Comparison of ENCODE assay signal across 20 cellular contexts in the genomic region with DNA sequence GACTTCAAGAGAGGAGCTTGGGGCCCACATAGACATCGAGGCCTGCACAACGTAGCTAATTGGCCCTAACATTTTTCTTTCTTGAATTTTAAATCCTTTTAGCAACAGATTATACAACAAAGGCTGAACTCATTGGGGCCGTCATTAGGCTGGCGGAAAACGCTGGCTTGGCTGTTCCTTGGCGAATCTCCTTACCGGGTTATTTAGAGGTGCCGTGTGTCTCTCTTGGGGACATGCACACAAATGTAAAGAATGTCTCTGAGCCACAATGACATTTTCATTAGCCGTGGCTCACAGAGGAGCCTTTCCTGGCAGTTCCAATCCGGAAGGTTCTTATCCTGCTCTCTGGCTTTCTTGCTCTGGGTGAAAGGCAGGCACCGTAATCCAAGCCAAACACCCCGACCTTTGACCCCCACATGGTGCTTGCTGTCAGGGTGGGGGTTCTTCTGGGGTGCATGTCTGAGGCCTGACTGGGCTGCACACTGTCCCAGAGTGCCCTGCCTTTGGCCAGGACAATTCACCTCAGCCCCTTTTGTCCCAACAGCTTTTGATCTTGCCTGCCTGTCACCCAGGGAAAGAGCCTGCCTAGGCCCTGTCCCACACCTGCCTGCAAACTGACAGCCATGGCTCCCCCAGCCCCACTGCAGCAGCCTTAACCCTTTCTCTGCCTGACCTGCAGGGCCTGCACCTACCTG. TPM values are rescaled to one million over a fixed set of nuclear protein-coding genes. Genes with fewer than 3 reads are reported as not detected.
A peak's percentile ranks its signal among the peaks of the same experiment; 100 is the strongest.
DNase-seq lines count a peak whose midpoint lies in the region; ATAC-seq, FAIRE-seq and TF ChIP-seq lines count a peak whose summit lies in the region.
"Had no signal": no experiment of that assay in that cellular context is flagged by ENCODE, and none has a peak within 500 bp of the region (broad histone marks: within the 10 kb centered on the region; RNA-seq: fewer than 3 reads in every experiment).

No MANE protein-coding gene starts in this region.

- peaks cover 17% of the 10 kb centered on the region for H3K4me1 ChIP-seq in HepG2 (ENCODE audit: insufficient read depth, low read length)
- no peaks in the 10 kb centered on the region for H3K4me1 ChIP-seq in effector memory CD4-positive, alpha-beta T cell (ENCODE audit: control insufficient read depth, insufficient read depth, low read length, poor library complexity, severe bottlenecking)

- CTCF ChIA-PET in HepG2 (lab: Yijun Ruan, JAX; ENCODE audit: low intra/inter-chr PET ratio, low total read pairs) = no interaction called here

- H3K79me2 ChIP-seq in HepG2 (ENCODE audit: insufficient read depth, low read length) = no peaks in the 10 kb centered on the region

- ATAC-seq in HepG2 (peak; percentile 53), HG02973 (IDR thresholded peaks at IDR 0.05; ENCODE audit: unreplicated experiment) (no peak), HG03280 (IDR thresholded peaks at IDR 0.05; ENCODE audit: unreplicated experiment) (no peak)

- TF ChIP-seq RAD21 in HepG2 (CRISPR knock-in tag; IDR thresholded peaks at IDR 0.05) = no peak

- in situ Hi-C loops in HepG2 (cut with HindIII; ENCODE audit: extremely low pct_ligation_motif_present, low pct_unique_long_range_greater_than_20kb) = no loop called here

- H3K27me3 ChIP-seq in H7 (ENCODE audit: control insufficient read depth, insufficient read depth, low read length) (0 out of 2 replicates have a peak, but pooled peaks cover 1% of the 10 kb centered on the region), HepG2 (ENCODE audit: control insufficient read depth in 1 of 2, insufficient read depth in 2 of 2, low read length in 2 of 2) (peaks cover 3 to 20% of the 10 kb centered on the region in 2 experiments; a peak in 3 of 5 replicates)
- peaks cover 3% of the 10 kb centered on the region for H3K27me3 ChIP-seq in effector memory CD4-positive, alpha-beta T cell (replicated peaks; ENCODE audit: control insufficient read depth, insufficient read depth, low read length, poor library complexity, severe bottlenecking)

- H3K9ac ChIP-seq in HepG2 (ENCODE audit: insufficient read depth, low read depth, low read length) = no peak overlapping the region
- H3K9ac ChIP-seq: SK-N-SH had no signal

- intact Hi-C loops in HepG2 (cut with micrococcal nuclease; ENCODE audit: unreplicated experiment) = no loop called here

- H3K27ac ChIP-seq in HepG2 (ENCODE audit: extremely low read length, insufficient read depth, low read length) = no peak overlapping the region
- H3K27ac ChIP-seq in effector memory CD4-positive, alpha-beta T cell (ENCODE audit: insufficient read depth, low read length, poor library complexity, severe bottlenecking) = no peak overlapping the region

- H3K4me3 ChIP-seq in H7 (ENCODE audit: insufficient read depth, low read depth, low read length) (no peak overlapping the region), HepG2 (replicated peaks in 1 of 3; ENCODE audit: insufficient read depth in 1 of 3, low read depth in 2 of 3, low read length in 3 of 3) (no peak overlapping the region; a peak in 1 of 6 replicates), retinal pigment epithelial cell (ENCODE audit: low read length) (no peak overlapping the region)
- H3K4me3 ChIP-seq in effector memory CD4-positive, alpha-beta T cell (ENCODE audit: insufficient read depth, low read depth, low read length, poor library complexity, severe bottlenecking) = no peak overlapping the region

- no peaks in the 10 kb centered on the region for H3K36me3 ChIP-seq in H7 (replicated peaks; ENCODE audit: control insufficient read depth, insufficient read depth, low read length)
- H3K36me3 ChIP-seq in HepG2 (replicated peaks in 1 of 2; ENCODE audit: control insufficient read depth in 1 of 2, insufficient read depth in 2 of 2, low read length in 2 of 2) = no peaks in the 10 kb centered on the region
- no peaks in the 10 kb centered on the region for H3K36me3 ChIP-seq in effector memory CD4-positive, alpha-beta T cell (ENCODE audit: control insufficient read depth, insufficient read depth, low read length)

- H2AFZ ChIP-seq in HepG2 (ENCODE audit: low read length) = no peak overlapping the region

- peak overlapping the region; percentile 46 for H3K4me2 ChIP-seq in HepG2 (ENCODE audit: low read depth, low read length)
- H3K4me2 ChIP-seq: SK-N-SH had no signal

- no peak for TF ChIP-seq POLR2A in HepG2 (IDR thresholded peaks at IDR 0.05; ENCODE audit: insufficient read depth in 1 of 2, low read depth in 2 of 2, low read length in 2 of 2)

- POLR2A ChIA-PET in HepG2 (lab: Yijun Ruan, JAX) = no interaction called here

- 39% methylated on average over 12 of the region's 12 CpGs for WGBS in HepG2 (ENCODE audit: low lambda C conversion rate)

- no peaks in the 10 kb centered on the region for H4K20me1 ChIP-seq in HepG2 (ENCODE audit: insufficient read depth, low read length)

- TF ChIP-seq EP300 in HepG2 (IDR thresholded peaks at IDR 0.05; ENCODE audit: low read depth in 2 of 2, low read length in 2 of 2) (no peak), HepG2 (CRISPR knock-in tag; IDR thresholded peaks at IDR 0.05; ENCODE audit: borderline replicate concordance) (no peak)

- no TSS peak for BruUV-seq in HepG2 (replicated peaks; lab: Mats Ljungman, UMichigan)

- no peaks in the 10 kb centered on the region for H3K9me3 ChIP-seq in HepG2 (ENCODE audit: low read length)
- no peaks in the 10 kb centered on the region for H3K9me3 ChIP-seq in effector memory CD4-positive, alpha-beta T cell (ENCODE audit: control insufficient read depth, low read length)
- H3K9me3 ChIP-seq: SK-N-SH had no signal

- no peak for TF ChIP-seq CTCF in HepG2 (CRISPR knock-in tag; IDR thresholded peaks at IDR 0.05)
- TF ChIP-seq CTCF in retinal pigment epithelial cell (conservative IDR thresholded peaks at IDR 0.05; ENCODE audit: low read depth, low read length) = no peak
- TF ChIP-seq CTCF in D721Med (IDR thresholded peaks at IDR 0.05; ENCODE audit: insufficient read depth, missing control alignments) = no peak

- FAIRE-seq in HepG2 (lab: Jason Lieb, UNC) = no peak
- FAIRE-seq in D721Med (lab: Jason Lieb, UNC) = no peak
- FAIRE-seq: GM18507 had no signal

- peak; percentile 61 for DNase-seq in H7
- peak; percentile 96 for DNase-seq in SW480 (ENCODE audit: low spot score)
- no peak for DNase-seq in HepG2 (ENCODE audit: low spot score)
- peak; percentile 31 for DNase-seq in retinal pigment epithelial cell (ENCODE audit: low read depth)
- DNase-seq in D721Med (ENCODE audit: insufficient read length, low spot score) = no peak
- no peak for DNase-seq in effector memory CD4-positive, alpha-beta T cell
- DNase-seq: DMS 273 treated with DMSO at 0.1 percent for 48 hours, Karpas-422, MM.1S, NCI-H1105, NCI-H187, NCI-H446 treated with DMSO at 0.1 percent for 48 hours, NCI-H748 treated with DMSO at 0.1 percent for 48 hours, SK-N-SH had no signal

RNA-seq across cellular contexts. Expression of gene FGF3, which starts 9.2 kb away (rescaled TPM):
- 0.15 TPM in 1 of 2 replicates, not detected in the other for total RNA-seq in H7 (2014; rRNA removed; shearing (Covaris generic))
- total RNA-seq in HepG2 (2016; rRNA removed; fragmentation: Illumina TruSeq; extraction: Trizol) = not detected in 2 replicates
- not detected in 2 replicates for total RNA-seq in HepG2 (2016; cell fraction: cytosol; rRNA removed; fragmentation: Illumina TruSeq; extraction: Trizol; ENCODE audit: low read depth)
- not detected in 2 replicates for total RNA-seq in HepG2 (2016; cell fraction: insoluble cytoplasmic fraction; rRNA removed; fragmentation: Illumina TruSeq; extraction: Trizol)
- total RNA-seq in HepG2 (2016; cell fraction: membrane; rRNA removed; fragmentation: Illumina TruSeq; extraction: Trizol) = not detected in 2 replicates
- not detected in 2 replicates for total RNA-seq in HepG2 (2016; cell fraction: nucleus; rRNA removed; fragmentation: Illumina TruSeq; extraction: Trizol)
- not detected in 2 replicates for polyA plus RNA-seq in HepG2 (2011; rRNA removed)
- not detected in 2 replicates for polyA plus RNA-seq in HepG2 (2011; cell fraction: cytosol; rRNA removed)
- polyA plus RNA-seq in HepG2 (2011; cell fraction: nucleus; rRNA removed) = not detected in 2 replicates
- not detected in 2 replicates for polyA plus RNA-seq in HepG2 (2012)
- polyA plus RNA-seq in HepG2 (2016; cell fraction: cytosol; fragmentation: Illumina TruSeq; extraction: Trizol; ENCODE audit: low read depth) = not detected in 2 replicates
- not detected in 2 replicates for polyA plus RNA-seq in HepG2 (2016; cell fraction: insoluble cytoplasmic fraction; fragmentation: Illumina TruSeq; extraction: Trizol; ENCODE audit: low read depth)
- not detected in 2 replicates for polyA plus RNA-seq in HepG2 (2016; cell fraction: membrane; fragmentation: Illumina TruSeq; extraction: Trizol; ENCODE audit: low read depth)
- not detected in 2 replicates for polyA plus RNA-seq in HepG2 (2016; cell fraction: nucleus; fragmentation: Illumina TruSeq; extraction: Trizol; ENCODE audit: insufficient read depth, low read depth)
- not detected in 2 replicates for polyA minus RNA-seq in HepG2 (2011; rRNA and poly(A)+ RNA removed; ENCODE audit: low replicate concordance)
- not detected in 2 replicates for polyA minus RNA-seq in HepG2 (2011; cell fraction: cytosol; rRNA and poly(A)+ RNA removed)
- polyA minus RNA-seq in HepG2 (2011; cell fraction: nucleus; rRNA and poly(A)+ RNA removed) = not detected in 2 replicates
- total RNA-seq: CD8-positive, alpha-beta memory T cell had no signal
- polyA plus RNA-seq: AG04450; BJ; CD8-positive, alpha-beta memory T cell; SK-N-SH had no signal

RNA-seq across cellular contexts. Expression of gene FGF4, which starts 53.3 kb away (rescaled TPM):
- total RNA-seq in H7 (2014; rRNA removed; shearing (Covaris generic)) = 11.8 and 15.9 TPM in 2 replicates
- total RNA-seq in HepG2 (2016; rRNA removed; fragmentation: Illumina TruSeq; extraction: Trizol) = not detected in 2 replicates
- total RNA-seq in HepG2 (2016; cell fraction: cytosol; rRNA removed; fragmentation: Illumina TruSeq; extraction: Trizol; ENCODE audit: low read depth) = not detected in 2 replicates
- total RNA-seq in HepG2 (2016; cell fraction: insoluble cytoplasmic fraction; rRNA removed; fragmentation: Illumina TruSeq; extraction: Trizol) = not detected in 2 replicates
- total RNA-seq in HepG2 (2016; cell fraction: membrane; rRNA removed; fragmentation: Illumina TruSeq; extraction: Trizol) = not detected in 2 replicates
- not detected in 2 replicates for total RNA-seq in HepG2 (2016; cell fraction: nucleus; rRNA removed; fragmentation: Illumina TruSeq; extraction: Trizol)
- not detected in 2 replicates for polyA plus RNA-seq in HepG2 (2011; rRNA removed)
- not detected in 2 replicates for polyA plus RNA-seq in HepG2 (2011; cell fraction: cytosol; rRNA removed)
- not detected in 2 replicates for polyA plus RNA-seq in HepG2 (2011; cell fraction: nucleus; rRNA removed)
- not detected in 2 replicates for polyA plus RNA-seq in HepG2 (2012)
- polyA plus RNA-seq in HepG2 (2016; cell fraction: cytosol; fragmentation: Illumina TruSeq; extraction: Trizol; ENCODE audit: low read depth) = not detected in 2 replicates
- polyA plus RNA-seq in HepG2 (2016; cell fraction: insoluble cytoplasmic fraction; fragmentation: Illumina TruSeq; extraction: Trizol; ENCODE audit: low read depth) = not detected in 2 replicates
- not detected in 2 replicates for polyA plus RNA-seq in HepG2 (2016; cell fraction: membrane; fragmentation: Illumina TruSeq; extraction: Trizol; ENCODE audit: low read depth)
- polyA plus RNA-seq in HepG2 (2016; cell fraction: nucleus; fragmentation: Illumina TruSeq; extraction: Trizol; ENCODE audit: insufficient read depth, low read depth) = not detected in 2 replicates
- not detected in 2 replicates for polyA minus RNA-seq in HepG2 (2011; rRNA and poly(A)+ RNA removed; ENCODE audit: low replicate concordance)
- polyA minus RNA-seq in HepG2 (2011; cell fraction: cytosol; rRNA and poly(A)+ RNA removed) = not detected in 2 replicates
- not detected in 2 replicates for polyA minus RNA-seq in HepG2 (2011; cell fraction: nucleus; rRNA and poly(A)+ RNA removed)
- total RNA-seq: CD8-positive, alpha-beta memory T cell had no signal
- polyA plus RNA-seq: AG04450; BJ; CD8-positive, alpha-beta memory T cell; SK-N-SH had no signal

Comparison
In these comparisons a context has a peak if more than half of its experiments do, and no peak if none do; other contexts are left out.
1. DNase-seq: peak in H7 (single experiment), SW480 (single experiment) and retinal pigment epithelial cell (single experiment); none in HepG2 (single experiment), D721Med (single experiment) and effector memory CD4-positive, alpha-beta T cell (0 of 3).
2. RNA of gene FGF4, which starts 53.3 kb away (total RNA-seq): 11.8 to 15.9 TPM in H7; not detected in HepG2; every median in the first group is over 10 times any median in the second.